Comparison of ENCODE assay signal across 8 cellular contexts in genomic region chr1:32204943-32205361, GRCh38. TPM values are rescaled to one million over a fixed set of nuclear protein-coding genes. Genes with fewer than 3 reads are reported as not detected.
DNase-seq lines count a peak whose midpoint lies in the region; ATAC-seq and TF ChIP-seq lines count a peak whose summit lies in the region.

No MANE protein-coding gene starts in this region.

- intact Hi-C loops in stomach (cut with DNase I; ENCODE audit: low total_unique reads): no loop called here

- H3K27me3 ChIP-seq in stomach: no peaks in the 10 kb centered on the region

- 13 to 36% (median 17%) methylated on average over 18 to 26 of the region's 26 CpGs for WGBS in stomach, 5 donors

- TF ChIP-seq POLR2A in stomach (IDR thresholded peaks at IDR 0.05): no peak

- H3K36me3 Mint-ChIP-seq in activated CD8-positive, alpha-beta T cell treated with anti-CD3 and anti-CD28 coated beads, Interleukin-2, amount 10 ng/mL, durations not matched to agents 7 days and 5 days (ENCODE audit: low read depth): peaks cover 39% of the 10 kb centered on the region

- peak overlapping the region; percentile 88 for H3K4me3 Mint-ChIP-seq in activated CD8-positive, alpha-beta T cell treated with anti-CD3 and anti-CD28 coated beads, Interleukin-2, amount 10 ng/mL, durations not matched to agents 7 days and 5 days

- no peak for TF ChIP-seq EP300 in stomach (IDR thresholded peaks at IDR 0.05)

- H3K36me3 ChIP-seq in stomach: peaks cover 0 to 3% (median 0%) of the 10 kb centered on the region in 4 donors

- ATAC-seq in activated CD8-positive, alpha-beta T cell treated with anti-CD3 and anti-CD28 coated beads, Interleukin-2, amount 10 ng/mL, durations not matched to agents 7 days and 5 days: no peak
- no peak for ATAC-seq in HG03457 (IDR thresholded peaks at IDR 0.05; ENCODE audit: unreplicated experiment)

- DNase-seq in NCI-H510A treated with DMSO at 0.1 percent for 48 hours (lab: John Stamatoyannopoulos, UW) (peak; percentile 33), NCI-H510A (lab: John Stamatoyannopoulos, UW) (no peak), stomach (no peak), NOMO-1 treated with DMSO at 0.1 percent for 48 hours (lab: John Stamatoyannopoulos, UW; ENCODE audit: unreplicated experiment) (no peak)
- DNase-seq in activated CD8-positive, alpha-beta T cell treated with anti-CD3 and anti-CD28 coated beads, Interleukin-2, amount 10 ng/mL, durations not matched to agents 7 days and 5 days: no peak
- DNase-seq in stimulated activated naive CD4-positive, alpha-beta T cell (lab: John Stamatoyannopoulos, UW): no peak

- peak overlapping the region in 4 of 5 donors; percentile 36 to 79 (median 73) for H3K27ac ChIP-seq in stomach

- H3K27ac Mint-ChIP-seq in activated CD8-positive, alpha-beta T cell treated with anti-CD3 and anti-CD28 coated beads, Interleukin-2, amount 10 ng/mL, durations not matched to agents 7 days and 5 days: no peak overlapping the region

- peaks cover 53% of the 10 kb centered on the region for H3K4me1 Mint-ChIP-seq in activated CD8-positive, alpha-beta T cell treated with anti-CD3 and anti-CD28 coated beads, Interleukin-2, amount 10 ng/mL, durations not matched to agents 7 days and 5 days (ENCODE audit: low read depth)

- peaks cover 31 to 52% (median 47%) of the 10 kb centered on the region in 4 donors for H3K4me1 ChIP-seq in stomach

- H3K4me3 ChIP-seq in iPS-18c (ENCODE audit: insufficient read depth, low read depth, low read length): peak overlapping the region; percentile 92
- H3K4me3 ChIP-seq in stomach: peak overlapping the region; percentile 55 to 72 (median 58)

- H3K9me3 ChIP-seq in iPS-18c (ENCODE audit: control insufficient read depth, insufficient read depth, low read length): no peaks in the 10 kb centered on the region
- H3K9me3 ChIP-seq in stomach: no peaks in the 10 kb centered on the region

- no peaks in the 10 kb centered on the region for H3K9me3 Mint-ChIP-seq in activated CD8-positive, alpha-beta T cell treated with anti-CD3 and anti-CD28 coated beads, Interleukin-2, amount 10 ng/mL, durations not matched to agents 7 days and 5 days (ENCODE audit: insufficient read depth)

- H3K27me3 Mint-ChIP-seq in activated CD8-positive, alpha-beta T cell treated with anti-CD3 and anti-CD28 coated beads, Interleukin-2, amount 10 ng/mL, durations not matched to agents 7 days and 5 days (ENCODE audit: low read depth): no peaks in the 10 kb centered on the region

- POLR2A ChIA-PET in activated CD8-positive, alpha-beta T cell treated with anti-CD3 and anti-CD28 coated beads, Interleukin-2, amount 10 ng/mL, durations not matched to agents 7 days and 5 days (lab: Charles Lee): interaction anchor here (0.7 to 3.8 kb wide), 4 partner anchors 11 to 147 kb away, joined by 3 to 22 read pairs (median 6); partner anchors contain the start of genes MARCKSL1 and TXLNA

- no peak for TF ChIP-seq CTCF in stomach (IDR thresholded peaks at IDR 0.05)

- CTCF ChIA-PET in activated CD8-positive, alpha-beta T cell treated with anti-CD3 and anti-CD28 coated beads, Interleukin-2, amount 10 ng/mL, durations not matched to agents 7 days and 5 days (lab: Charles Lee): interaction anchor here (0.8 to 4.3 kb wide), 5 partner anchors 8 to 96 kb away, joined by 3 to 47 read pairs (median 4); no protein-coding TSS in a partner anchor

RNA-seq across cellular contexts. Expression of gene IQCC, which starts 0.5 kb away (rescaled TPM):
- 1 to 10 TPM; 6.1 to 6.3 TPM for total RNA-seq in activated CD8-positive, alpha-beta T cell treated with anti-CD3 and anti-CD28 coated beads, Interleukin-2, amount 10 ng/mL, durations not matched to agents 7 days and 5 days
- total RNA-seq in stomach: 1 to 10 TPM in 4 of 5 donors, not detected in 1; 2.3 to 5.5 (median 2.9) TPM
- 1 to 10 TPM; 1.3 to 2.1 (median 1.7) TPM for polyA plus RNA-seq in stomach

RNA-seq across cellular contexts. Expression of gene DCDC2B, which starts 3.9 kb away (rescaled TPM):
- not detected for total RNA-seq in activated CD8-positive, alpha-beta T cell treated with anti-CD3 and anti-CD28 coated beads, Interleukin-2, amount 10 ng/mL, durations not matched to agents 7 days and 5 days
- total RNA-seq in stomach: not detected
- polyA plus RNA-seq in stomach: not detected

RNA-seq across cellular contexts. Expression of gene CCDC28B, which starts 4.6 kb away (rescaled TPM):
- total RNA-seq in activated CD8-positive, alpha-beta T cell treated with anti-CD3 and anti-CD28 coated beads, Interleukin-2, amount 10 ng/mL, durations not matched to agents 7 days and 5 days: 10 to 100 TPM; 71.4 to 72.8 TPM
- total RNA-seq in stomach: 10 to 100 TPM in 1 of 5 donors, 1 to 10 TPM in 1, under 1 TPM in 1, not detected in 2; 0.45 to 27.8 (median 5.3) TPM
- polyA plus RNA-seq in stomach: 10 to 100 TPM in 2 of 3 donors, 1 to 10 TPM in 1; 8.7 to 11.8 (median 10.7) TPM

RNA-seq across cellular contexts. Expression of gene TMEM234, which starts 17.2 kb away (rescaled TPM):
- total RNA-seq in activated CD8-positive, alpha-beta T cell treated with anti-CD3 and anti-CD28 coated beads, Interleukin-2, amount 10 ng/mL, durations not matched to agents 7 days and 5 days: 10 to 100 TPM; 10.6 TPM
- total RNA-seq in stomach: 100 to 1,000 TPM in 1 of 5 donors, 10 to 100 TPM in 4; 19.1 to 169 (median 27.1) TPM
- polyA plus RNA-seq in stomach: 10 to 100 TPM; 11.6 to 14.3 (median 13.4) TPM

RNA-seq across cellular contexts. Expression of gene EIF3I, which starts 17.3 kb away (rescaled TPM):
- 100 to 1,000 TPM; 194 to 196 TPM for total RNA-seq in activated CD8-positive, alpha-beta T cell treated with anti-CD3 and anti-CD28 coated beads, Interleukin-2, amount 10 ng/mL, durations not matched to agents 7 days and 5 days
- total RNA-seq in stomach: 100 to 1,000 TPM in 2 of 5 donors, 10 to 100 TPM in 3; 21.1 to 444 (median 90.1) TPM
- polyA plus RNA-seq in stomach: 100 to 1,000 TPM; 180 to 245 (median 198) TPM
